ENCODE assay signal across 27 cellular contexts in the genomic region with DNA sequence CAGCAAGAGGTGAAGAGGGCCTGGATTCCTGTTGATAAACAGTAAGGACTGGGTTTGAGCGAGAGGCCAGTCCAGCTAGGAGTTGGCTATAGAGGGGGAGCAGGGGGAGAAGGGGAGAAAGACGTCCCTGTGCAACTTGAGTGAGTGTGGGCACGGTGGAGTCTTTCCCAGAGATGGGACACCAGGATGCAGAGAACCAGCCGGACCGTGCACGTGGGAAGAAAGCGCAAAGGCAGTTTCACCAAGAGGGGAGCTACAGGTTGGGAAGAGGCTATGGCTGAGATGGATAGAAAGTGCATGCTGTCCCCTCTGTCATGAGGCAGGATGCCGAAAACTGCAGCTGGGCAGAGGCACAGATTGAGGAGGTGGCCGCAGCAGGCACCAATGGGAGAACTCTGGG.
"Had no signal": no experiment of that assay in that cellular context is flagged by ENCODE, and none has a peak within 500 bp of the region (broad histone marks: within the 10 kb centered on the region; RNA-seq: fewer than 3 reads in every experiment).

No MANE protein-coding gene starts in this region.

- H3K27me3 ChIP-seq: heart left ventricle, left lung, right atrium auricular region, stomach, testis, thyroid gland, transverse colon, upper lobe of right lung, uterus had no signal

- H3K9me3 ChIP-seq: lower lobe of right lung, testis, thyroid gland, transverse colon, upper lobe of right lung, uterus had no signal

- DNase-seq: heart left ventricle; hypothalamus; immature natural killer cell; kidney; left colon; left lung; lower lobe of right lung; mammary epithelial cell; mesenchymal stem cell; naive thymus-derived CD8-positive, alpha-beta T cell; nephron progenitor cell; nucleus accumbens; small intestine; stimulated activated CD4-positive, alpha-beta T cell treated with anti-CD3 and anti-CD28 coated beads, Interleukin-2, amount 100 ng/mL, for 24 hours; stimulated activated CD4-positive, alpha-beta T cell treated with anti-CD3 and anti-CD28 coated beads, Interleukin-4, amount 100 ng/mL, for 1 hour; stimulated activated naive B cell treated with anti-CD40 and anti-IgM and Interleukin-4, amounts not matched to agents 10 μg/mL and 1 μg/mL and 100 μg/mL, for 72 hours; stimulated activated naive CD8-positive, alpha-beta T cell treated with anti-CD3 and anti-CD28 coated beads, Interleukin-15, Interleukin-2, amounts not matched to agents 100 U/mL and 50 U/mL, for 24 hours; stomach; testis; thyroid gland; transverse colon; upper lobe of right lung; uterus had no signal

- H2AFZ ChIP-seq: parathyroid adenoma had no signal

- H3K4me3 Mint-ChIP-seq: immature natural killer cell; naive thymus-derived CD8-positive, alpha-beta T cell; nephron progenitor cell; stimulated activated naive B cell treated with anti-CD40 and anti-IgM and Interleukin-4, amounts not matched to agents 10 μg/mL and 1 μg/mL and 100 μg/mL, for 72 hours had no signal

- FAIRE-seq: islet of Langerhans, kidney, small intestine had no signal

- ATAC-seq: heart left ventricle; left colon; left lung; lower lobe of right lung; naive thymus-derived CD8-positive, alpha-beta T cell; sciatic nerve; stimulated activated naive B cell treated with anti-CD40 and anti-IgM and Interleukin-4, amounts not matched to agents 10 μg/mL and 1 μg/mL and 100 μg/mL, for 72 hours; stimulated activated naive CD8-positive, alpha-beta T cell treated with anti-CD3 and anti-CD28 coated beads, Interleukin-15, Interleukin-2, amounts not matched to agents 100 U/mL and 50 U/mL, for 24 hours; upper lobe of right lung had no signal

- H3K9ac ChIP-seq: parathyroid adenoma had no signal

- H3K4me3 ChIP-seq: heart left ventricle, left lung, lower lobe of right lung, right atrium auricular region, stomach, testis, thyroid gland, transverse colon, upper lobe of right lung, uterus had no signal

- H3K79me2 ChIP-seq: parathyroid adenoma had no signal

- H3K4me1 Mint-ChIP-seq: immature natural killer cell; naive thymus-derived CD8-positive, alpha-beta T cell had no signal

- H3K27ac Mint-ChIP-seq: immature natural killer cell; naive thymus-derived CD8-positive, alpha-beta T cell; nephron progenitor cell; stimulated activated naive B cell treated with anti-CD40 and anti-IgM and Interleukin-4, amounts not matched to agents 10 μg/mL and 1 μg/mL and 100 μg/mL, for 72 hours had no signal

- H3K36me3 ChIP-seq: heart left ventricle, left lung, lower lobe of right lung, right atrium auricular region, stomach, thyroid gland, transverse colon, upper lobe of right lung, uterus had no signal

- H3K27ac ChIP-seq: heart left ventricle, left lung, lower lobe of right lung, parathyroid adenoma, right atrium auricular region, stomach, testis, thyroid gland, transverse colon, upper lobe of right lung, uterus had no signal
